In the genomic region with DNA sequence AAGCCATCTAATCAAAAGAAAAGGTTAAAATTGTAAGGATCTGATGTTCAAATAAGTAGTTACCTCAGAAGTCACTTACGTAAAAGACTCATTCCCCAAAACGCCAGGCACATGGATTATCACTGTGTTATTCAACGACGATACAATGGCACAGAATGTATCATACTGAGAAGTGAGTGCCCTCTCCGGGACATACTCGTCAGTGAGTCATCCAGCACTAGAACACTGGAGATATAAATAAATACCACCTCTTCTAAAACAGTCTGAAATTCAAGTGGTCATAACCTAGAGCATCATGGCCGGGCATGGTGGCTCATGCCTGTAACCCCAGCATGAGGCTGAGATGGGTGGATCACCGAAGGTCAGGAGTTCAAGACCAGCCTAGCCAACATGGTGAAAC, we compare ENCODE assay signal across 10 cellular contexts. TPM values are rescaled to one million over a fixed set of nuclear protein-coding genes. Genes with fewer than 3 reads are reported as not detected.
DNase-seq lines count a peak whose midpoint lies in the region; ATAC-seq and TF ChIP-seq lines count a peak whose summit lies in the region.
"Had no signal": no experiment of that assay in that cellular context is flagged by ENCODE, and none has a peak within 500 bp of the region (broad histone marks: within the 10 kb centered on the region; RNA-seq: fewer than 3 reads in every experiment).

No MANE protein-coding gene starts in this region.

- no peak overlapping the region for H3K27ac ChIP-seq in ovary

- TF ChIP-seq EP300 in ovary (IDR thresholded peaks at IDR 0.05) = no peak

- H3K36me3 ChIP-seq in ovary = no peaks in the 10 kb centered on the region

- WGBS in ovary, 3 donors = 76 to 86% (median 81%) methylated on average over 8 of the region's 8 CpGs

- intact Hi-C loops in ovary (cut with DNase I) = no loop called here

- no peaks in the 10 kb centered on the region for H3K27me3 ChIP-seq in ovary

- H3K9me3 ChIP-seq in ovary = no peaks in the 10 kb centered on the region

- ATAC-seq in HG02970 (IDR thresholded peaks at IDR 0.05; ENCODE audit: low FRiP score, unreplicated experiment) = no peak

- peaks cover 3% of the 10 kb centered on the region for H3K4me1 ChIP-seq in ovary (ENCODE audit: insufficient read depth)

- no peak for TF ChIP-seq CTCF in ovary (IDR thresholded peaks at IDR 0.05)

- DNase-seq in Daoy (ENCODE audit: low read depth) (peak; percentile 62), RPMI7951 (ENCODE audit: low read depth) (peak; percentile 76), fibroblast of gingiva (ENCODE audit: low read depth) (peak; percentile 75), renal cortical epithelial cell (ENCODE audit: low read depth) (peak; percentile 89), NCI-H187 (lab: John Stamatoyannopoulos, UW) (no peak), mesenteric fat pad (ENCODE audit: low spot score) (no peak), ovary (no peak)
- DNase-seq: activated effector memory CD4-positive, alpha-beta T cell treated with Interleukin-2 at 50 U/mL for 16 hours; hippocampal formation had no signal

- no peak for TF ChIP-seq POLR2A in ovary (IDR thresholded peaks at IDR 0.05)

- H3K4me3 ChIP-seq in ovary = no peak overlapping the region

RNA-seq across cellular contexts. Expression of gene USP31, which starts 24.9 kb away (rescaled TPM):
- 2.4 and 3.2 TPM in 2 replicates for total RNA-seq in Daoy (2014; rRNA removed; shearing (Covaris generic))
- total RNA-seq in RPMI7951 (2014; rRNA removed; shearing (Covaris generic)) = 5.9 and 6.5 TPM in 2 replicates
- 13.9 and 21.5 TPM in 2 replicates for total RNA-seq in renal cortical epithelial cell
- total RNA-seq in mesenteric fat pad = 15.4 TPM
- 10 to 100 TPM in 1 of 7 donors, 1 to 10 TPM in 6; 2.5 to 10.6 (median 7.5) TPM for total RNA-seq in ovary
- polyA plus RNA-seq in ovary = 1 to 10 TPM; 1.5 to 3.3 TPM

RNA-seq across cellular contexts. Expression of gene SCNN1G, which starts 58.2 kb away (rescaled TPM):
- total RNA-seq in Daoy (2014; rRNA removed; shearing (Covaris generic)) = 0.06 TPM in 1 of 2 replicates, not detected in the other
- total RNA-seq in RPMI7951 (2014; rRNA removed; shearing (Covaris generic)) = not detected in 2 replicates
- total RNA-seq in renal cortical epithelial cell = 0.17 TPM in 1 of 2 replicates, not detected in the other
- total RNA-seq in mesenteric fat pad = not detected
- total RNA-seq in ovary = 1 to 10 TPM in 2 of 7 donors, under 1 TPM in 2, not detected in 3; 0.05 to 2.6 (median 1.0) TPM
- under 1 TPM in 1 of 2 donors, not detected in 1; 0.02 TPM for polyA plus RNA-seq in ovary

Comparison
In these comparisons a context has a peak if more than half of its experiments do, and no peak if none do; other contexts are left out.
1. DNase-seq: peak in Daoy (single experiment), RPMI7951 (single experiment), fibroblast of gingiva (single experiment) and renal cortical epithelial cell (single experiment); none in NCI-H187 (0 of 2), mesenteric fat pad (single experiment) and ovary (0 of 5).